9 cellular contexts compared by ENCODE assay signal in the genomic region with DNA sequence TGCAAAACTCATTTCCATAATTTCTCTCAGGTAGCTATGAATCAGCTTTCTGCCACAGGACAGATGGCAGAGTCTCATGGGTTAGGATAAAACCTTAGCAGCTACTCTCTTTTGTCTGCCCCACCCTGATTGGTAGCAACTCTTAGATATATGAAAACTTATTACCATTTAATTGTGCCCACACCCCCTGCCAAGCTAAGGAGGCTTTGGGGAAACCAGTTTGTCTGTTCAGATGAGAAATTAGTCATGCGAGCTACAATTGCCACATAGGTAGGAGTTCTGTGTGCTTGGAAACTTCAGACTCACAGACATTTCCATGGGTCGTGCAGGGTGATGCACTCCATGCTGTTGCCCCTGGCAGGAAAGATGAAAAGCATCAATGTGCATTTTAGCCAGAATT. TPM values are rescaled to one million over a fixed set of nuclear protein-coding genes. Genes with fewer than 3 reads are reported as not detected.
DNase-seq lines count a peak whose midpoint lies in the region; ATAC-seq, FAIRE-seq and TF ChIP-seq lines count a peak whose summit lies in the region.
"Had no signal": no experiment of that assay in that cellular context is flagged by ENCODE, and none has a peak within 500 bp of the region (broad histone marks: within the 10 kb centered on the region; RNA-seq: fewer than 3 reads in every experiment).

No MANE protein-coding gene starts in this region.

- H3K27ac ChIP-seq in RWPE1 (peak overlapping the region; percentile 46), rectal smooth muscle tissue (ENCODE audit: low read depth, low read length) (peak overlapping the region; percentile 1)
- H3K27ac ChIP-seq: testis had no signal

- DNase-seq in GM12892 (ENCODE audit: insufficient read length) (no peak), RWPE1 (ENCODE audit: low spot score) (peak; percentile 54), choroid plexus epithelial cell (ENCODE audit: low read depth) (peak; percentile 48), GM20000 (ENCODE audit: low spot score) (no peak), COLO668 (lab: John Stamatoyannopoulos, UW; ENCODE audit: unreplicated experiment) (no peak)
- DNase-seq: testis had no signal

- peak; percentile 40 for FAIRE-seq in GM12892 (lab: Jason Lieb, UNC)

- H3K4me1 ChIP-seq in rectal smooth muscle tissue (ENCODE audit: control insufficient read depth, insufficient read depth, low read length), result peaks cover 26% of the 10 kb centered on the region
- H3K4me1 ChIP-seq: testis had no signal

- CTCF ChIA-PET in RWPE1 (lab: Yijun Ruan, JAX), result interaction anchor here (1.2 kb wide), 1 partner anchor 9 kb away, joined by 3 read pairs; no protein-coding TSS in a partner anchor

- TF ChIP-seq POLR2A in GM12892 (IDR thresholded peaks at IDR 0.05; ENCODE audit: low read depth, low read length), result no peak

- TF ChIP-seq CTCF in RWPE1 (conservative IDR thresholded peaks at IDR 0.05; ENCODE audit: low read depth) (no peak), choroid plexus epithelial cell (conservative IDR thresholded peaks at IDR 0.05; ENCODE audit: low read depth, low read length) (no peak), GM20000 (IDR thresholded peaks at IDR 0.05; ENCODE audit: extremely low read depth, missing control alignments) (no peak)

- H3K36me3 ChIP-seq in rectal smooth muscle tissue (ENCODE audit: control insufficient read depth, insufficient read depth, low read length), result peaks cover 30% of the 10 kb centered on the region

- H3K4me3 ChIP-seq in choroid plexus epithelial cell (ENCODE audit: low read depth, low read length), result no peak overlapping the region
- no peak overlapping the region for H3K4me3 ChIP-seq in rectal smooth muscle tissue (ENCODE audit: low read length)
- H3K4me3 ChIP-seq: testis had no signal

- POLR2A ChIA-PET in RWPE1 (lab: Yijun Ruan, JAX; ENCODE audit: low non-redundant PET), result no interaction called here

- ATAC-seq in HG02642 (IDR thresholded peaks at IDR 0.05; ENCODE audit: poor library complexity, unreplicated experiment), result no peak
- ATAC-seq in HG03280 (IDR thresholded peaks at IDR 0.05; ENCODE audit: unreplicated experiment), result no peak

- no peak overlapping the region for H3K9ac ChIP-seq in rectal smooth muscle tissue (ENCODE audit: low read length)

- H3K27me3 ChIP-seq in rectal smooth muscle tissue (ENCODE audit: control insufficient read depth, insufficient read depth, low read length), result no peaks in the 10 kb centered on the region
- H3K27me3 ChIP-seq: testis had no signal

RNA-seq across cellular contexts. Expression of gene CD44, which starts 39.9 kb away (rescaled TPM):
- polyA plus RNA-seq in GM12892 (2012; ENCODE audit: missing spikeins), result 449 TPM

Comparison
In these comparisons a context has a peak if more than half of its experiments do, and no peak if none do; other contexts are left out.
1. DNase-seq: peak in RWPE1 (single experiment) and choroid plexus epithelial cell (single experiment); none in GM12892 (single experiment), GM20000 (single experiment) and COLO668 (single experiment).